ENCODE assay signal across 11 cellular contexts in genomic region chr7:18538554-18539250, GRCh38. TPM values are rescaled to one million over a fixed set of nuclear protein-coding genes. Genes with fewer than 3 reads are reported as not detected.
A peak's percentile ranks its signal among the peaks of the same experiment; 100 is the strongest.
DNase-seq lines count a peak whose midpoint lies in the region; ATAC-seq and TF ChIP-seq lines count a peak whose summit lies in the region.
"Had no signal": no experiment of that assay in that cellular context is flagged by ENCODE, and none has a peak within 500 bp of the region (broad histone marks: within the 10 kb centered on the region; RNA-seq: fewer than 3 reads in every experiment).

No MANE protein-coding gene starts in this region.

- H3K27me3 ChIP-seq in thyroid gland: no peaks in the 10 kb centered on the region
- H3K27me3 ChIP-seq: neutrophil, uterus had no signal

- H3K36me3 Mint-ChIP-seq in activated T-cell treated with anti-CD3 and anti-CD28 coated beads, Interleukin-2, amount 50 U/mL, for 72 hours (ENCODE audit: insufficient read depth in 2 of 2): no peaks in the 10 kb centered on the region

- TF ChIP-seq POLR2A in thyroid gland (IDR thresholded peaks at IDR 0.05): no peak

- no peak overlapping the region for H3K4me3 ChIP-seq in thyroid gland (replicated peaks in 1 of 3)
- H3K4me3 ChIP-seq: uterus had no signal

- no peaks in the 10 kb centered on the region for H3K36me3 ChIP-seq in thyroid gland
- H3K36me3 ChIP-seq: neutrophil, uterus had no signal

- peak; percentile 8 for DNase-seq in GM20000 (ENCODE audit: low spot score)
- DNase-seq in activated T-cell treated with anti-CD3 and anti-CD28 coated beads, Interleukin-2, amount 50 U/mL, for 72 hours: peak in 1 of 2 donors; percentile 9
- DNase-seq in thyroid gland: no peak
- DNase-seq in caudate nucleus (lab: John Stamatoyannopoulos, UW): no peak
- no peak for DNase-seq in hypothalamus (lab: John Stamatoyannopoulos, UW)
- DNase-seq in DMS53 (lab: John Stamatoyannopoulos, UW): no peak
- DNase-seq: DMS 273 treated with DMSO at 0.1 percent for 48 hours, uterus had no signal

- H3K27ac ChIP-seq in thyroid gland (no peak overlapping the region), caudate nucleus (ENCODE audit: low read depth, low read length) (no peak overlapping the region)
- H3K27ac ChIP-seq: neutrophil had no signal

- peaks cover 6 to 16% of the 10 kb centered on the region in 2 donors for H3K4me1 ChIP-seq in thyroid gland

- H3K27ac Mint-ChIP-seq in activated T-cell treated with anti-CD3 and anti-CD28 coated beads, Interleukin-2, amount 50 U/mL, for 72 hours: peak overlapping the region; percentile 76

- no peaks in the 10 kb centered on the region for H3K9me3 ChIP-seq in thyroid gland
- H3K9me3 ChIP-seq: neutrophil, uterus had no signal

- no peaks in the 10 kb centered on the region for H3K9me3 Mint-ChIP-seq in activated T-cell treated with anti-CD3 and anti-CD28 coated beads, Interleukin-2, amount 50 U/mL, for 72 hours

- no peak for TF ChIP-seq CTCF in GM20000 (IDR thresholded peaks at IDR 0.05; ENCODE audit: extremely low read depth, missing control alignments)
- no peak for TF ChIP-seq CTCF in thyroid gland (IDR thresholded peaks at IDR 0.05)

- peaks cover 6% of the 10 kb centered on the region for H3K27me3 Mint-ChIP-seq in activated T-cell treated with anti-CD3 and anti-CD28 coated beads, Interleukin-2, amount 50 U/mL, for 72 hours (ENCODE audit: low read depth)

- intact Hi-C loops in thyroid gland (cut with DNase I): no loop called here

- ATAC-seq in GM18517 (IDR thresholded peaks at IDR 0.05; ENCODE audit: unreplicated experiment) (peak; percentile 80), HG03039 (IDR thresholded peaks at IDR 0.05; ENCODE audit: unreplicated experiment) (peak; percentile 57)
- ATAC-seq in activated T-cell treated with anti-CD3 and anti-CD28 coated beads, Interleukin-2, amount 50 U/mL, for 72 hours (replicated peaks in 1 of 2): peak; percentile 85 to 93

- H3K4me1 Mint-ChIP-seq in activated T-cell treated with anti-CD3 and anti-CD28 coated beads, Interleukin-2, amount 50 U/mL, for 72 hours (ENCODE audit: low read depth): peaks cover 16% of the 10 kb centered on the region

- H3K4me3 Mint-ChIP-seq in activated T-cell treated with anti-CD3 and anti-CD28 coated beads, Interleukin-2, amount 50 U/mL, for 72 hours: peak overlapping the region; percentile 18 to 33

RNA-seq across cellular contexts. Expression of gene HDAC9, which starts 43.2 kb away (rescaled TPM):
- total RNA-seq in activated T-cell treated with anti-CD3 and anti-CD28 coated beads, Interleukin-2, amount 50 U/mL, for 72 hours: 1 to 10 TPM in 1 of 2 donors, under 1 TPM in 1; 0.55 to 2.9 TPM
- 10 to 100 TPM in 1 of 4 donors, 1 to 10 TPM in 3; 5.4 to 28.2 (median 7.2) TPM for total RNA-seq in thyroid gland
